Comparison of ENCODE assay signal across 12 cellular contexts in genomic region chr4:68163754-68164153, GRCh38. TPM values are rescaled to one million over a fixed set of nuclear protein-coding genes. Genes with fewer than 3 reads are reported as not detected.
"Had no signal": no experiment of that assay in that cellular context is flagged by ENCODE, and none has a peak within 500 bp of the region (broad histone marks: within the 10 kb centered on the region; RNA-seq: fewer than 3 reads in every experiment).

No MANE protein-coding gene starts in this region.

- H3K4me1 ChIP-seq: HAP-1 had no signal

- H3K9ac ChIP-seq: GM23248 had no signal

- FAIRE-seq: H1, H54 had no signal

- H3K36me3 ChIP-seq: HAP-1 had no signal

- DNase-seq: GM23248, GOT3, H7, H9, HCEC 1CT, HFFc6 had no signal

- H3K4me3 ChIP-seq: GM23248, GM23338, HAP-1 had no signal

- H3K9me3 ChIP-seq: HAP-1 had no signal

- ATAC-seq: GM23338, HCT116 had no signal

- H2AFZ ChIP-seq: GM23248, GM23338 had no signal

- H3K27ac ChIP-seq: GM23248 had no signal

- H3K4me2 ChIP-seq: GM23338 had no signal

RNA-seq across cellular contexts. Expression of gene TMPRSS11F, which starts 34.1 kb away (rescaled TPM):
- total RNA-seq: GM23248, GM23338, H1, H4, H7, H9, HFFc6 had no signal
- polyA plus RNA-seq: GM23248, GM23338, H1 had no signal
